In genomic region chr11:65314501-65315203, GRCh38 we compare ENCODE assay signal across 8 cellular contexts. TPM values are rescaled to one million over a fixed set of nuclear protein-coding genes. Genes with fewer than 3 reads are reported as not detected.
DNase-seq lines count a peak whose midpoint lies in the region; ATAC-seq and TF ChIP-seq lines count a peak whose summit lies in the region.

A gene with protein sequence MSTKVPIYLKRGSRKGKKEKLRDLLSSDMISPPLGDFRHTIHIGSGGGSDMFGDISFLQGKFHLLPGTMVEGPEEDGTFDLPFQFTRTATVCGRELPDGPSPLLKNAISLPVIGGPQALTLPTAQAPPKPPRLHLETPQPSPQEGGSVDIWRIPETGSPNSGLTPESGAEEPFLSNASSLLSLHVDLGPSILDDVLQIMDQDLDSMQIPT (plus strand): TSS chr11:65314866. CDS start chr11:65320899, 6,033 bp downstream.

- no peak for TF ChIP-seq CTCF in epithelial cell of esophagus (IDR thresholded peaks at IDR 0.05; ENCODE audit: insufficient read depth, low read depth, low read length, missing control alignments)

- H3K4me1 ChIP-seq in mononuclear cell (ENCODE audit: insufficient read depth, low read length), result peaks cover 28% of the 10 kb centered on the region

- no peaks in the 10 kb centered on the region for H3K27me3 ChIP-seq in mononuclear cell (ENCODE audit: insufficient read depth, low read length)

- ATAC-seq in GM18907 (IDR thresholded peaks at IDR 0.05; ENCODE audit: unreplicated experiment), result peak; percentile 75
- ATAC-seq in HG03280 (IDR thresholded peaks at IDR 0.05; ENCODE audit: unreplicated experiment), result peak; percentile 84

- H3K9me3 ChIP-seq in mononuclear cell (ENCODE audit: low read depth, low read length), result no peaks in the 10 kb centered on the region

- H3K4me3 ChIP-seq in epithelial cell of esophagus (ENCODE audit: low read length), result peak within 1 kb of the TSS; percentile 66
- H3K4me3 ChIP-seq in mononuclear cell (ENCODE audit: low read length), result peak within 1 kb of the TSS; percentile 65

- DNase-seq in AG08395 (ENCODE audit: low spot score) (peak; percentile 94), NOMO-1 treated with dmso at 0.1 percent for 144 hours (lab: John Stamatoyannopoulos, UW; ENCODE audit: unreplicated experiment) (peak; percentile 33), activated T-cell treated with anti-CD3 and anti-CD28 coated beads for 24 hours (ENCODE audit: low read depth) (peak; percentile 72), epithelial cell of esophagus (ENCODE audit: low read depth) (peak; percentile 82)
- peak; percentile 72 to 77 for DNase-seq in stimulated activated CD8-positive, alpha-beta memory T cell treated with anti-CD3 and anti-CD28 coated beads, Interleukin-2, amount 100 ng/mL, for 48 hours (ENCODE audit: low read depth in 2 of 2)

RNA-seq across cellular contexts. Expression of the gene that starts here (rescaled TPM):
- not detected for total RNA-seq in mononuclear cell

Comparison
In these comparisons a context has a peak if more than half of its experiments do, and no peak if none do; other contexts are left out.
1. Peak in every context shown above with its lines: DNase-seq, ATAC-seq and H3K4me3 ChIP-seq.
2. DNase-seq: peak in every context shown above with its lines; median percentile 94 in AG08395; 82 in epithelial cell of esophagus; 74 in stimulated activated CD8-positive, alpha-beta memory T cell treated with anti-CD3 and anti-CD28 coated beads, Interleukin-2, amount 100 ng/mL, for 48 hours; 72 in activated T-cell treated with anti-CD3 and anti-CD28 coated beads for 24 hours; 33 in NOMO-1 treated with dmso at 0.1 percent for 144 hours.